ENCODE assay signal across 1 cellular context in genomic region chr9:38682713-38683112, GRCh38.
TF ChIP-seq lines count a peak whose summit lies in the region.

No MANE protein-coding gene starts in this region.

TF ChIP-seq in HCT116, 20 proteins besides CTCF, POLR2A, EP300 and RAD21 (continued from another document):
- TF ChIP-seq REST (IDR thresholded peaks at IDR 0.05; ENCODE audit: low read depth) = no peak
- no peak for TF ChIP-seq ZFX (IDR thresholded peaks at IDR 0.05)
- peak; percentile 70 for TF ChIP-seq MAX (IDR thresholded peaks at IDR 0.05)
- no peak for TF ChIP-seq EZH2 (IDR thresholded peaks at IDR 0.05)
- TF ChIP-seq CBX3 (IDR thresholded peaks at IDR 0.05; ENCODE audit: low read depth) = peak; percentile 73; the same call in 1 of the 2 replicates
- no peak; the same call in 1 of the 2 replicates for TF ChIP-seq ELF1 (IDR thresholded peaks at IDR 0.05; ENCODE audit: borderline replicate concordance, low read depth)
- TF ChIP-seq SRF (IDR thresholded peaks at IDR 0.05; ENCODE audit: low read depth) = peak; percentile 57
- no peak for TF ChIP-seq POLR2AphosphoS5 (IDR thresholded peaks at IDR 0.05; ENCODE audit: low read depth, low read length)
- TF ChIP-seq ZBTB33 (IDR thresholded peaks at IDR 0.05; ENCODE audit: extremely low read depth, insufficient replicate concordance, low read length) = no peak
- no peak for TF ChIP-seq EZH2phosphoT487 (IDR thresholded peaks at IDR 0.05; ENCODE audit: borderline replicate concordance)
- peak; percentile 66 for TF ChIP-seq CEBPB (IDR thresholded peaks at IDR 0.05; ENCODE audit: low read depth)
- peak; percentile 74 for TF ChIP-seq SP1 (IDR thresholded peaks at IDR 0.05; ENCODE audit: low read depth)
- TF ChIP-seq, protein P1, sequence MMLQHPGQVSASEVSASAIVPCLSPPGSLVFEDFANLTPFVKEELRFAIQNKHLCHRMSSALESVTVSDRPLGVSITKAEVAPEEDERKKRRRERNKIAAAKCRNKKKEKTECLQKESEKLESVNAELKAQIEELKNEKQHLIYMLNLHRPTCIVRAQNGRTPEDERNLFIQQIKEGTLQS (IDR thresholded peaks at IDR 0.05) = no peak
- TF ChIP-seq FOSL1 (IDR thresholded peaks at IDR 0.05; ENCODE audit: low read depth) = peak; percentile 90
- no peak for TF ChIP-seq EGR1 (IDR thresholded peaks at IDR 0.05; ENCODE audit: low read depth)
- TF ChIP-seq YY1 (IDR thresholded peaks at IDR 0.05; ENCODE audit: extremely low read depth, insufficient replicate concordance, low read depth, low read length) = no peak
